In the genomic region with DNA sequence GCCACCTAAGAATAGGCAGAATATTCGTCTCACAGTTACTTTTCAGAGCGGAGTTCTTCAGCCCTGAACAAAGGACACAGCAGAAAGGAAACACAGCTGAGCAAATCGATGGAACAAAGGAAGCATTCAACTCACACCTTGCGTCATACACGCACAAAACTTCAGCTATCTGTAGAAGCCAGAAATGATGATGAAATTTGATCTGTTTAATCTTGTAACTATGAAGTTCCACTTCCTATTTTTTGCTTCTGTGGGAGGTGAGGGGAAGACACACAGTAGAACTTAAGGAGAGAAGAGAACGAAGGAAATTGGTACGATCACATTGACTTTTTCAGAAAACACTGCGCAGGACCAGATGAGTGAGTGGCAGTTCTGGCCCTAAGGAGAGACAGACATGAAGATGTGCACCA, we compare ENCODE assay signal across 11 cellular contexts. TPM values are rescaled to one million over a fixed set of nuclear protein-coding genes. Genes with fewer than 3 reads are reported as not detected.
DNase-seq lines count a peak whose midpoint lies in the region; ATAC-seq, FAIRE-seq and TF ChIP-seq lines count a peak whose summit lies in the region.
"Had no signal": no experiment of that assay in that cellular context is flagged by ENCODE, and none has a peak within 500 bp of the region (broad histone marks: within the 10 kb centered on the region; RNA-seq: fewer than 3 reads in every experiment).

No MANE protein-coding gene starts in this region.

- H3K79me1 ChIP-seq in H1 (ENCODE audit: low read depth, low read length), result peaks cover 5% of the 10 kb centered on the region

- no peak overlapping the region for H3K9ac ChIP-seq in H1 (replicated peaks in 1 of 4; ENCODE audit: extremely low read depth in 1 of 4, low read depth in 3 of 4, low read length in 3 of 4)

- H4K91ac ChIP-seq in H1 (replicated peaks; ENCODE audit: insufficient read length, low read length), result no peak overlapping the region

- H2BK12ac ChIP-seq in H1 (ENCODE audit: low read depth, low read length), result 0 out of 2 replicates have a peak overlapping the region, but pooled peaks have one; percentile 68

- no peak overlapping the region for H2BK20ac ChIP-seq in H1 (ENCODE audit: low read length)

- H3K27me3 Mint-ChIP-seq in HFFc6 (ENCODE audit: insufficient read depth), result no peaks in the 10 kb centered on the region

- H3K36me3 Mint-ChIP-seq in HFFc6 (ENCODE audit: low read depth), result no peaks in the 10 kb centered on the region

- H3K18ac ChIP-seq in H1 (ENCODE audit: extremely low read depth, low read length), result no peak overlapping the region

- no peak for TF ChIP-seq CTCF in HL-60 (IDR thresholded peaks at IDR 0.05; ENCODE audit: insufficient read depth, low read length)
- no peak for TF ChIP-seq CTCF in H1 (IDR thresholded peaks at IDR 0.05; ENCODE audit: control extremely low read depth in 1 of 3, insufficient read depth in 1 of 3, low read depth in 1 of 3, low read length in 3 of 3)
- no peak for TF ChIP-seq CTCF in HFFc6 (IDR thresholded peaks at IDR 0.05)

- POLR2A ChIA-PET in H1 (lab: Charles Lee; ENCODE audit: partially characterized antibody), result interaction anchor here (0.5 to 0.9 kb wide), 2 partner anchors 26 to 128 kb away, joined by 3 read pairs; no protein-coding TSS in a partner anchor

- H3K56ac ChIP-seq in H1 (replicated peaks; ENCODE audit: insufficient read length, low read depth, low read length), result no peak overlapping the region

- peaks cover 0 to 2% of the 10 kb centered on the region in 2 experiments for H4K20me1 ChIP-seq in H1 (replicated peaks in 1 of 2; ENCODE audit: control insufficient read depth in 1 of 2, insufficient read depth in 2 of 2, low read length in 2 of 2)

- no peak overlapping the region for H2AFZ ChIP-seq in H1 (ENCODE audit: low read length)

- DNase-seq in HL-60 (ENCODE audit: low read depth in 1 of 2, low spot score in 1 of 2), result peak; percentile 28 to 31
- DNase-seq in NCI-H774 (lab: John Stamatoyannopoulos, UW), result peak; percentile 77
- no peak for DNase-seq in H1 (ENCODE audit: low read depth in 1 of 2, low spot score in 2 of 2)
- DNase-seq in non-pigmented ciliary epithelial cell (ENCODE audit: low read depth), result peak; percentile 58
- no peak for DNase-seq in HFFc6
- no peak for DNase-seq in kidney glomerular epithelial cell (lab: John Stamatoyannopoulos, UW)
- no peak for DNase-seq in germinal center (ENCODE audit: low spot score)

- H3K79me2 ChIP-seq in H1 (ENCODE audit: control insufficient read depth in 1 of 2, insufficient read depth in 2 of 2, low read length in 2 of 2), result peaks cover 0 to 28% of the 10 kb centered on the region in 2 experiments; a peak in 2 of 4 replicates

- H2BK15ac ChIP-seq in H1 (ENCODE audit: low read length), result no peak overlapping the region

- no peak overlapping the region for H3K4ac ChIP-seq in H1 (replicated peaks; ENCODE audit: insufficient read length, low read depth, low read length)

- WGBS in H1 (ENCODE audit: extremely low coverage in 1 of 2, insufficient coverage in 1 of 2, insufficient read length in 1 of 2, insufficient replicate concordance in 2 of 2, low coverage in 1 of 2, low lambda C conversion rate in 2 of 2, missing lambda C conversion rate in 1 of 2), 2 experiments, result 72% methylated on average over 8 of the region's 8 CpGs; no CpG with 5 or more reads in 1 of the 2 experiments

- no peak overlapping the region for H2BK120ac ChIP-seq in H1 (replicated peaks; ENCODE audit: low read depth, low read length)

- H3K27ac Mint-ChIP-seq in HFFc6, result no peak overlapping the region
- H3K27ac Mint-ChIP-seq: stimulated activated naive CD8-positive, alpha-beta T cell treated with anti-CD3 and anti-CD28 coated beads, Interleukin-15, Interleukin-2, amounts not matched to agents 100 ng/mL and 50 ng/mL, for 24 hours had no signal

- no peaks in the 10 kb centered on the region for H3K36me3 ChIP-seq in H1 (ENCODE audit: control insufficient read depth in 2 of 4, insufficient read depth in 4 of 4, low read length in 3 of 4)

- H2AK5ac ChIP-seq in H1 (ENCODE audit: low read depth, low read length), result no peak overlapping the region

- H3K23me2 ChIP-seq in H1 (ENCODE audit: low read depth, low read length), result no peaks in the 10 kb centered on the region

- peaks cover 0 to 11% (median 6%) of the 10 kb centered on the region in 4 experiments; a peak in 5 of 7 replicates for H3K4me1 ChIP-seq in H1 (replicated peaks in 1 of 4; ENCODE audit: control insufficient read depth in 3 of 4, insufficient read depth in 4 of 4, low read length in 3 of 4)

- no peak overlapping the region for H4K8ac ChIP-seq in H1 (ENCODE audit: extremely low read depth, insufficient read depth, low read length)

- TF ChIP-seq POLR2A in H1 (IDR thresholded peaks at IDR 0.05; ENCODE audit: control extremely low read depth in 1 of 2, low read depth in 2 of 2, low read length in 2 of 2), result no peak

- no peak for TF ChIP-seq RAD21 in H1 (IDR thresholded peaks at IDR 0.05 in 1 of 2, conservative IDR thresholded peaks at IDR 0.05 in 1 of 2; ENCODE audit: low read depth in 2 of 2, low read length in 2 of 2)

- FAIRE-seq in H1 (lab: Jason Lieb, UNC), result no peak
- FAIRE-seq: colon, TTC549 had no signal

- H3K27me3 ChIP-seq in HL-60 (ENCODE audit: insufficient read depth, poor library complexity, severe bottlenecking) (no peaks in the 10 kb centered on the region), H1 (replicated peaks in 1 of 4; ENCODE audit: control insufficient read depth in 3 of 4, extremely low read depth in 1 of 4, insufficient read depth in 3 of 4, low read length in 3 of 4) (no peaks in the 10 kb centered on the region)

- peaks cover 38% of the 10 kb centered on the region for H3K4me1 Mint-ChIP-seq in HFFc6 (ENCODE audit: low read depth)

- H3K23ac ChIP-seq in H1 (ENCODE audit: insufficient read length), result no peak overlapping the region

- TF ChIP-seq EP300 in H1 (IDR thresholded peaks at IDR 0.05; ENCODE audit: borderline replicate concordance in 1 of 2, low read depth in 2 of 2, low read length in 2 of 2), result no peak

- H3K4me2 ChIP-seq in H1 (ENCODE audit: insufficient read depth in 1 of 2, low read depth in 2 of 2, low read length in 2 of 2), result no peak overlapping the region; a peak in 1 of 4 replicates

- no peak overlapping the region for H3K4me3 Mint-ChIP-seq in HFFc6
- H3K4me3 Mint-ChIP-seq: stimulated activated naive CD8-positive, alpha-beta T cell treated with anti-CD3 and anti-CD28 coated beads, Interleukin-15, Interleukin-2, amounts not matched to agents 100 ng/mL and 50 ng/mL, for 24 hours had no signal

- H3K27ac ChIP-seq in HL-60 (replicated peaks), result no peak overlapping the region
- no peak overlapping the region for H3K27ac ChIP-seq in H1 (ENCODE audit: low read depth, low read length)

- no peak overlapping the region for H3K14ac ChIP-seq in H1 (ENCODE audit: insufficient read length)

- H3K9me3 Mint-ChIP-seq in HFFc6, result no peaks in the 10 kb centered on the region
- H3K9me3 Mint-ChIP-seq: stimulated activated naive CD8-positive, alpha-beta T cell treated with anti-CD3 and anti-CD28 coated beads, Interleukin-15, Interleukin-2, amounts not matched to agents 100 ng/mL and 50 ng/mL, for 24 hours had no signal

- H3K9me3 ChIP-seq in H1 (ENCODE audit: insufficient read depth in 2 of 2, low read depth in 1 of 2, low read length in 1 of 2), result no peaks in the 10 kb centered on the region

- H2BK5ac ChIP-seq in H1 (ENCODE audit: low read depth, low read length), result no peak overlapping the region

- CTCF ChIA-PET in H1 (lab: Charles Lee; ENCODE audit: partially characterized antibody), result interaction anchor here (1.0 to 1.4 kb wide), 2 partner anchors 44 to 93 kb away, joined by 3 read pairs; no protein-coding TSS in a partner anchor

- H3K4me3 ChIP-seq in HL-60 (replicated peaks; ENCODE audit: insufficient read depth, low read length), result no peak overlapping the region
- no peak overlapping the region for H3K4me3 ChIP-seq in H1 (ENCODE audit: extremely low read depth in 1 of 4, insufficient read depth in 2 of 4, low read depth in 3 of 4, low read length in 4 of 4)

- no peak overlapping the region for H4K5ac ChIP-seq in H1 (ENCODE audit: insufficient read length, low read depth, low read length)

- ATAC-seq in HG03342 (IDR thresholded peaks at IDR 0.05; ENCODE audit: unreplicated experiment), result no peak

TF ChIP-seq in H1, 55 proteins besides CTCF, POLR2A, EP300 and RAD21:
- no peak for TF ChIP-seq GTF2F1 (IDR thresholded peaks at IDR 0.05; ENCODE audit: borderline replicate concordance, low read depth, low read length)
- TF ChIP-seq BRCA1 (IDR thresholded peaks at IDR 0.05; ENCODE audit: low read depth, low read length), result no peak
- TF ChIP-seq CREB1 (IDR thresholded peaks at IDR 0.05), result no peak
- no peak for TF ChIP-seq SIRT6 (IDR thresholded peaks at IDR 0.05; ENCODE audit: low read length)
- TF ChIP-seq EZH2 (IDR thresholded peaks at IDR 0.05; ENCODE audit: low read depth, low read length, severe bottlenecking), result no peak
- peak; percentile 62; the same call in 1 of the 2 replicates for TF ChIP-seq CEBPB (IDR thresholded peaks at IDR 0.05; ENCODE audit: low read depth, low read length)

RNA-seq across cellular contexts. Expression of gene FAM171A1, which starts 26.2 kb away (rescaled TPM):
- total RNA-seq in H1 (2021; fragmentation: NEBNext Ultra II Directional; extraction: Animal tissue kit (Norgen Biotek cat#: 25700)), result 40.3 and 42.1 TPM in 2 replicates
- polyA plus RNA-seq in H1 (2011; rRNA removed), result 26.6 and 28.0 TPM in 2 replicates
- 25.2 TPM for polyA plus RNA-seq in H1 (2011; cell fraction: cytosol; rRNA removed)
- polyA plus RNA-seq in H1 (2011; cell fraction: nucleus; rRNA removed), result 26.1 TPM
- 28.1 to 33.1 TPM (median 32.9 TPM) in 4 replicates for polyA plus RNA-seq in H1 (2012, experiment 1 of 2)
- polyA plus RNA-seq in H1 (2012, experiment 2 of 2), result 16.3 TPM
- 35.1 TPM for polyA plus RNA-seq in H1 (2013, experiment 1 of 2)
- 38.9 TPM for polyA plus RNA-seq in H1 (2013, experiment 2 of 2)
- 18.9 and 23.3 TPM in 2 replicates for polyA minus RNA-seq in H1 (2011; rRNA and poly(A)+ RNA removed)
- polyA minus RNA-seq in H1 (2011; cell fraction: cytosol; rRNA and poly(A)+ RNA removed), result 15.6 TPM
- polyA minus RNA-seq in H1 (2011; cell fraction: nucleus; rRNA and poly(A)+ RNA removed), result 12.9 TPM
- total RNA-seq in HFFc6 (2021; fragmentation: NEBNext Ultra II Directional; extraction: Animal tissue kit (Norgen Biotek cat#: 25700)), result 10 to 100 TPM; 33.4 to 60.7 (median 48.6) TPM

Comparison
In these comparisons a context has a peak if more than half of its experiments do, and no peak if none do; other contexts are left out.
1. DNase-seq: peak in HL-60 (2 of 2), NCI-H774 (single experiment) and non-pigmented ciliary epithelial cell (single experiment); none in H1 (0 of 2), HFFc6 (single experiment), kidney glomerular epithelial cell (single experiment) and germinal center (single experiment).